Comparison of ENCODE assay signal across 26 cellular contexts in the genomic region with DNA sequence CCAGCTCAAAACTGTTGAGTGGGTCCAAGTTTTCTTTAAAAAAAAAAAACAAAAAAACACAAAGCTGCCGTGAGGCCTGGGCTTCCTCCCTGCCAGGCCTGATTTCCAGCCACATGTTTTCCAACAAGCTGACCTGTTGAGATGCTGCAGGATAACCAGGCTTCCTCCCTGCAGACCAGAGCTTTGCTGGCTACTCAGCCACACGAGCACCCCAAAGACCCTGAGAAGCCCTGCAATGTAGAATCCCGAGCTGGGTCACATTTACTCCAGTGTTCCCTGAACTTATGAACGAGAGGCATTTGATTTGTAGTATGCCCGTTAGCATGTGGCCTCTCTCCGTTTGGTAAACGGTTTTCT. TPM values are rescaled to one million over a fixed set of nuclear protein-coding genes. Genes with fewer than 3 reads are reported as not detected.
DNase-seq lines count a peak whose midpoint lies in the region; ATAC-seq, FAIRE-seq and TF ChIP-seq lines count a peak whose summit lies in the region.
"Had no signal": no experiment of that assay in that cellular context is flagged by ENCODE, and none has a peak within 500 bp of the region (broad histone marks: within the 10 kb centered on the region; RNA-seq: fewer than 3 reads in every experiment).

No MANE protein-coding gene starts in this region.

- peaks cover 33% of the 10 kb centered on the region for H3K4me1 Mint-ChIP-seq in neural crest cell
- H3K4me1 Mint-ChIP-seq in activated T-helper 1 cell treated with anti-CD3 and anti-CD28 coated beads, Interleukin-12 subunit alpha, Interleukin-12 subunit beta, Interleukin-2, Interleukin-4 antibody, amounts not matched to agents 30 ng/mL and 10 ng/mL and 1 ng/mL, durations not matched to agents 14 hours and 24 hours and 36 hours (ENCODE audit: low read depth), result no peaks in the 10 kb centered on the region

- no peaks in the 10 kb centered on the region for H3K36me3 ChIP-seq in HepG2 (replicated peaks in 1 of 2; ENCODE audit: control insufficient read depth in 1 of 2, insufficient read depth in 2 of 2, low read length in 2 of 2)
- H3K36me3 ChIP-seq in right lobe of liver, result peaks cover 0 to 4% (median 0%) of the 10 kb centered on the region in 4 donors
- no peaks in the 10 kb centered on the region for H3K36me3 ChIP-seq in H1 (ENCODE audit: control insufficient read depth in 2 of 4, insufficient read depth in 4 of 4, low read length in 3 of 4)
- H3K36me3 ChIP-seq in vagina, result no peaks in the 10 kb centered on the region
- H3K36me3 ChIP-seq: BLaER1, brain microvascular endothelial cell had no signal

- no peak overlapping the region for H3K4ac ChIP-seq in H1 (replicated peaks; ENCODE audit: insufficient read length, low read depth, low read length)

- H3K36me3 Mint-ChIP-seq in neural crest cell (ENCODE audit: low read depth), result no peaks in the 10 kb centered on the region
- no peaks in the 10 kb centered on the region for H3K36me3 Mint-ChIP-seq in activated T-helper 1 cell treated with anti-CD3 and anti-CD28 coated beads, Interleukin-12 subunit alpha, Interleukin-12 subunit beta, Interleukin-2, Interleukin-4 antibody, amounts not matched to agents 30 ng/mL and 10 ng/mL and 1 ng/mL, durations not matched to agents 14 hours and 24 hours and 36 hours (ENCODE audit: low read depth)
- H3K36me3 Mint-ChIP-seq: activated naive CD8-positive, alpha-beta T cell treated with anti-CD3 and anti-CD28 coated beads for 36 hours had no signal

- no peak overlapping the region for H2BK5ac ChIP-seq in H1 (ENCODE audit: low read depth, low read length)

- no peaks in the 10 kb centered on the region for H3K79me1 ChIP-seq in H1 (ENCODE audit: low read depth, low read length)

- H3K9me3 ChIP-seq in HepG2 (ENCODE audit: low read length) (no peaks in the 10 kb centered on the region), right lobe of liver (no peaks in the 10 kb centered on the region), H1 (ENCODE audit: insufficient read depth in 2 of 2, low read depth in 1 of 2, low read length in 1 of 2) (no peaks in the 10 kb centered on the region), vagina (no peaks in the 10 kb centered on the region)
- H3K9me3 ChIP-seq: BLaER1 had no signal

- H3K14ac ChIP-seq in H1 (ENCODE audit: insufficient read length), result no peak overlapping the region

- no peak for TF ChIP-seq CTCF in HepG2 (CRISPR knock-in tag; IDR thresholded peaks at IDR 0.05)
- no peak for TF ChIP-seq CTCF in right lobe of liver (IDR thresholded peaks at IDR 0.05)
- TF ChIP-seq CTCF in H1 (IDR thresholded peaks at IDR 0.05; ENCODE audit: control extremely low read depth in 1 of 3, insufficient read depth in 1 of 3, low read depth in 1 of 3, low read length in 3 of 3), result no peak
- TF ChIP-seq CTCF in neural crest cell (conservative IDR thresholded peaks at IDR 0.05), result no peak
- TF ChIP-seq CTCF in vagina (IDR thresholded peaks at IDR 0.05), result no peak

- H3K4me3 Mint-ChIP-seq in neural crest cell, result peak overlapping the region; percentile 19
- H3K4me3 Mint-ChIP-seq in activated T-helper 1 cell treated with anti-CD3 and anti-CD28 coated beads, Interleukin-12 subunit alpha, Interleukin-12 subunit beta, Interleukin-2, Interleukin-4 antibody, amounts not matched to agents 30 ng/mL and 10 ng/mL and 1 ng/mL, durations not matched to agents 14 hours and 24 hours and 36 hours, result no peak overlapping the region
- H3K4me3 Mint-ChIP-seq: activated CD4-positive, alpha-beta T cell treated with anti-CD3 and anti-CD28 coated beads, Interleukin-2, amount 10 ng/mL, durations not matched to agents 7 days and 5 days; activated naive CD8-positive, alpha-beta T cell treated with anti-CD3 and anti-CD28 coated beads for 36 hours had no signal

- no peaks in the 10 kb centered on the region for H3K9me3 Mint-ChIP-seq in neural crest cell
- no peaks in the 10 kb centered on the region for H3K9me3 Mint-ChIP-seq in activated T-helper 1 cell treated with anti-CD3 and anti-CD28 coated beads, Interleukin-12 subunit alpha, Interleukin-12 subunit beta, Interleukin-2, Interleukin-4 antibody, amounts not matched to agents 30 ng/mL and 10 ng/mL and 1 ng/mL, durations not matched to agents 14 hours and 24 hours and 36 hours
- H3K9me3 Mint-ChIP-seq: activated CD4-positive, alpha-beta T cell treated with anti-CD3 and anti-CD28 coated beads, Interleukin-2, amount 10 ng/mL, durations not matched to agents 7 days and 5 days; activated naive CD8-positive, alpha-beta T cell treated with anti-CD3 and anti-CD28 coated beads for 36 hours; activated T-helper 2 cell treated with anti-CD3 and anti-CD28 coated beads, Interferon-gamma antibody, Interleukin-2, Interleukin-4, amounts not matched to agents 10 μg/mL and 5 μg/mL and 100 μg/mL, durations not matched to agents 14 hours and 24 hours and 36 hours had no signal

- H4K20me1 ChIP-seq in HepG2 (ENCODE audit: insufficient read depth, low read length), result peaks cover 2% of the 10 kb centered on the region; the same call in 1 of the 2 replicates
- H4K20me1 ChIP-seq in H1 (replicated peaks in 1 of 2; ENCODE audit: control insufficient read depth in 1 of 2, insufficient read depth in 2 of 2, low read length in 2 of 2), result peaks cover 2 to 6% of the 10 kb centered on the region in 2 experiments

- 71% methylated on average over 7 of the region's 7 CpGs for WGBS in HepG2 (ENCODE audit: low lambda C conversion rate)
- WGBS in right lobe of liver (ENCODE audit: insufficient coverage, low coverage, low lambda C conversion rate, missing lambda C conversion rate), result 47% methylated on average over 5 of the region's 7 CpGs
- 85% methylated on average over 7 of the region's 7 CpGs; no CpG with 5 or more reads in 1 of the 2 experiments for WGBS in H1 (ENCODE audit: extremely low coverage in 1 of 2, insufficient coverage in 1 of 2, insufficient read length in 1 of 2, insufficient replicate concordance in 2 of 2, low coverage in 1 of 2, low lambda C conversion rate in 2 of 2, missing lambda C conversion rate in 1 of 2), 2 experiments

- H2BK12ac ChIP-seq in H1 (ENCODE audit: low read depth, low read length), result no peak overlapping the region

- peaks cover 8% of the 10 kb centered on the region for H3K79me2 ChIP-seq in HepG2 (ENCODE audit: insufficient read depth, low read length)
- no peaks in the 10 kb centered on the region for H3K79me2 ChIP-seq in H1 (ENCODE audit: control insufficient read depth in 1 of 2, insufficient read depth in 2 of 2, low read length in 2 of 2)

- TF ChIP-seq POLR2A in HepG2 (IDR thresholded peaks at IDR 0.05; ENCODE audit: insufficient read depth in 1 of 2, low read depth in 2 of 2, low read length in 2 of 2) (no peak), right lobe of liver (IDR thresholded peaks at IDR 0.05) (no peak), H1 (IDR thresholded peaks at IDR 0.05; ENCODE audit: control extremely low read depth in 1 of 2, low read depth in 2 of 2, low read length in 2 of 2) (no peak), vagina (IDR thresholded peaks at IDR 0.05) (no peak)

- no peak overlapping the region for H4K91ac ChIP-seq in H1 (replicated peaks; ENCODE audit: insufficient read length, low read length)

- H3K27me3 Mint-ChIP-seq in neural crest cell (ENCODE audit: low read depth), result peaks cover 19% of the 10 kb centered on the region
- peaks cover 34% of the 10 kb centered on the region for H3K27me3 Mint-ChIP-seq in activated T-helper 1 cell treated with anti-CD3 and anti-CD28 coated beads, Interleukin-12 subunit alpha, Interleukin-12 subunit beta, Interleukin-2, Interleukin-4 antibody, amounts not matched to agents 30 ng/mL and 10 ng/mL and 1 ng/mL, durations not matched to agents 14 hours and 24 hours and 36 hours (ENCODE audit: insufficient read depth)

- no peak overlapping the region for H3K27ac Mint-ChIP-seq in neural crest cell (ENCODE audit: unreplicated experiment)
- no peak overlapping the region for H3K27ac Mint-ChIP-seq in activated T-helper 1 cell treated with anti-CD3 and anti-CD28 coated beads, Interleukin-12 subunit alpha, Interleukin-12 subunit beta, Interleukin-2, Interleukin-4 antibody, amounts not matched to agents 30 ng/mL and 10 ng/mL and 1 ng/mL, durations not matched to agents 14 hours and 24 hours and 36 hours
- H3K27ac Mint-ChIP-seq: activated CD4-positive, alpha-beta T cell treated with anti-CD3 and anti-CD28 coated beads, Interleukin-2, amount 10 ng/mL, durations not matched to agents 7 days and 5 days; activated naive CD8-positive, alpha-beta T cell treated with anti-CD3 and anti-CD28 coated beads for 36 hours; activated T-helper 2 cell treated with anti-CD3 and anti-CD28 coated beads, Interferon-gamma antibody, Interleukin-2, Interleukin-4, amounts not matched to agents 10 μg/mL and 5 μg/mL and 100 μg/mL, durations not matched to agents 14 hours and 24 hours and 36 hours had no signal

- no peak overlapping the region for H3K56ac ChIP-seq in H1 (replicated peaks; ENCODE audit: insufficient read length, low read depth, low read length)

- peak overlapping the region; percentile 19; the same call in 1 of the 2 replicates for H2BK15ac ChIP-seq in H1 (ENCODE audit: low read length)

- H3K27me3 ChIP-seq in HepG2 (ENCODE audit: control insufficient read depth in 1 of 2, insufficient read depth in 2 of 2, low read length in 2 of 2) (peaks cover 8 to 11% of the 10 kb centered on the region in 2 experiments; a peak in 4 of 5 replicates), right lobe of liver (no peaks in the 10 kb centered on the region), H1 (replicated peaks in 1 of 4; ENCODE audit: control insufficient read depth in 3 of 4, extremely low read depth in 1 of 4, insufficient read depth in 3 of 4, low read length in 3 of 4) (peaks cover 5 to 21% (median 18%) of the 10 kb centered on the region in 4 experiments), vagina (no peaks in the 10 kb centered on the region)
- H3K27me3 ChIP-seq: brain microvascular endothelial cell had no signal

- DNase-seq in HepG2 (ENCODE audit: low spot score), result no peak
- no peak for DNase-seq in right lobe of liver
- no peak for DNase-seq in H1 (ENCODE audit: low read depth in 1 of 2, low spot score in 2 of 2)
- no peak for DNase-seq in neural crest cell (ENCODE audit: low read depth, low spot score)
- DNase-seq in vagina (ENCODE audit: extremely low spot score in 2 of 2), result no peak
- no peak for DNase-seq in activated naive CD4-positive, alpha-beta T cell (lab: John Stamatoyannopoulos, UW)
- DNase-seq in activated T-helper 1 cell treated with anti-CD3 and anti-CD28 coated beads, Interleukin-12 subunit alpha, Interleukin-12 subunit beta, Interleukin-2, Interleukin-4 antibody, amounts not matched to agents 30 ng/mL and 10 ng/mL and 1 ng/mL, durations not matched to agents 14 hours and 24 hours and 36 hours (ENCODE audit: low spot score), result no peak
- DNase-seq: ACHN; activated CD4-positive, alpha-beta T cell treated with anti-CD3 and anti-CD28 coated beads, Interleukin-2, amount 10 ng/mL, durations not matched to agents 7 days and 5 days; activated naive CD8-positive, alpha-beta T cell treated with anti-CD3 and anti-CD28 coated beads for 36 hours; brain microvascular endothelial cell; Calu3; EL; NCI-H1048; NCI-H187 treated with DMSO at 0.1 percent for 48 hours; NCI-H2227 treated with DMSO at 0.1 percent for 48 hours; NCI-H748 treated with DMSO at 0.1 percent for 48 hours; occipital lobe; SHP77; stimulated activated CD4-positive, alpha-beta T cell treated with anti-CD3 and anti-CD28 coated beads, Interleukin-12 subunit alpha, Interleukin-12 subunit beta, amount 100 ng/mL, for 4 hours had no signal

- no peak for TF ChIP-seq EP300 in HepG2 (IDR thresholded peaks at IDR 0.05; ENCODE audit: low read depth in 2 of 2, low read length in 2 of 2)
- no peak for TF ChIP-seq EP300 in HepG2 (CRISPR knock-in tag; IDR thresholded peaks at IDR 0.05; ENCODE audit: borderline replicate concordance)
- TF ChIP-seq EP300 in H1 (IDR thresholded peaks at IDR 0.05; ENCODE audit: borderline replicate concordance in 1 of 2, low read depth in 2 of 2, low read length in 2 of 2), result no peak

- no peak overlapping the region for H4K5ac ChIP-seq in H1 (ENCODE audit: insufficient read length, low read depth, low read length)

- H2BK20ac ChIP-seq in H1 (ENCODE audit: low read length), result no peak overlapping the region

- H3K9ac ChIP-seq in HepG2 (ENCODE audit: insufficient read depth, low read depth, low read length) (no peak overlapping the region), H1 (replicated peaks in 1 of 4; ENCODE audit: extremely low read depth in 1 of 4, low read depth in 3 of 4, low read length in 3 of 4) (no peak overlapping the region)
- H3K9ac ChIP-seq: BLaER1 had no signal

- POLR2A ChIA-PET in HepG2 (lab: Yijun Ruan, JAX) (no interaction called here), H1 (lab: Charles Lee; ENCODE audit: partially characterized antibody) (no interaction called here)

- no peak overlapping the region for H2BK120ac ChIP-seq in H1 (replicated peaks; ENCODE audit: low read depth, low read length)

- FAIRE-seq in HepG2 (lab: Jason Lieb, UNC) (peak; percentile 43), H1 (lab: Jason Lieb, UNC) (no peak)
- FAIRE-seq: urothelium cell line had no signal

- BruUV-seq in HepG2 (replicated peaks; lab: Mats Ljungman, UMichigan), result no TSS peak

- H3K27ac ChIP-seq in HepG2 (ENCODE audit: extremely low read length, insufficient read depth, low read length) (no peak overlapping the region), right lobe of liver (no peak overlapping the region), H1 (ENCODE audit: low read depth, low read length) (no peak overlapping the region), vagina (peak overlapping the region; percentile 95)
- H3K27ac ChIP-seq: BLaER1, brain microvascular endothelial cell had no signal

- no peak for ATAC-seq in HepG2
- no peak for ATAC-seq in right lobe of liver
- ATAC-seq in GM19455 (IDR thresholded peaks at IDR 0.05; ENCODE audit: unreplicated experiment), result no peak

- TF ChIP-seq RAD21 in HepG2 (CRISPR knock-in tag; IDR thresholded peaks at IDR 0.05) (no peak), H1 (IDR thresholded peaks at IDR 0.05 in 1 of 2, conservative IDR thresholded peaks at IDR 0.05 in 1 of 2; ENCODE audit: low read depth in 2 of 2, low read length in 2 of 2) (no peak)

- intact Hi-C loops in HepG2 (cut with micrococcal nuclease; ENCODE audit: unreplicated experiment), result loop anchor here (5.0 kb wide), 1 partner anchor 193 kb away; no protein-coding TSS in a partner anchor
- intact Hi-C loops in right lobe of liver (cut with DNase I), result no loop called here
- intact Hi-C loops in vagina (cut with DNase I), result no loop called here
- intact Hi-C loops in activated T-helper 1 cell treated with anti-CD3 and anti-CD28 coated beads, Interleukin-12 subunit alpha, Interleukin-12 subunit beta, Interleukin-2, Interleukin-4 antibody, amounts not matched to agents 30 ng/mL and 10 ng/mL and 1 ng/mL, durations not matched to agents 14 hours and 24 hours and 36 hours (cut with micrococcal nuclease), result loop anchor here (5.0 kb wide), 1 partner anchor 97 kb away; no protein-coding TSS in a partner anchor

- H3K4me1 ChIP-seq in HepG2 (ENCODE audit: insufficient read depth, low read length), result peaks cover 40% of the 10 kb centered on the region
- H3K4me1 ChIP-seq in right lobe of liver, result peaks cover 0 to 12% (median 1%) of the 10 kb centered on the region in 4 donors
- H3K4me1 ChIP-seq in H1 (replicated peaks in 1 of 4; ENCODE audit: control insufficient read depth in 3 of 4, insufficient read depth in 4 of 4, low read length in 3 of 4), result peaks cover 3 to 23% (median 9%) of the 10 kb centered on the region in 4 experiments
- H3K4me1 ChIP-seq in vagina, result peaks cover 54% of the 10 kb centered on the region

- H3K4me2 ChIP-seq in HepG2 (ENCODE audit: low read depth, low read length) (no peak overlapping the region), H1 (ENCODE audit: insufficient read depth in 1 of 2, low read depth in 2 of 2, low read length in 2 of 2) (no peak overlapping the region)

- CTCF ChIA-PET in HepG2 (lab: Yijun Ruan, JAX; ENCODE audit: low intra/inter-chr PET ratio, low total read pairs), result no interaction called here
- CTCF ChIA-PET in H1 (lab: Charles Lee; ENCODE audit: partially characterized antibody), result interaction anchor here (0.6 to 3.0 kb wide), 8 partner anchors 20 to 399 kb away, joined by 3 to 14 read pairs (median 3); no protein-coding TSS in a partner anchor

- in situ Hi-C loops in HepG2 (cut with HindIII; ENCODE audit: extremely low pct_ligation_motif_present, low pct_unique_long_range_greater_than_20kb), result no loop called here

- no peak overlapping the region for H4K8ac ChIP-seq in H1 (ENCODE audit: extremely low read depth, insufficient read depth, low read length)

- H3K23ac ChIP-seq in H1 (ENCODE audit: insufficient read length), result no peak overlapping the region

- H3K18ac ChIP-seq in H1 (ENCODE audit: extremely low read depth, low read length), result no peak overlapping the region

- H3K4me3 ChIP-seq in HepG2 (replicated peaks in 1 of 3; ENCODE audit: insufficient read depth in 1 of 3, low read depth in 2 of 3, low read length in 3 of 3) (no peak overlapping the region), right lobe of liver (no peak overlapping the region), H1 (ENCODE audit: extremely low read depth in 1 of 4, insufficient read depth in 2 of 4, low read depth in 3 of 4, low read length in 4 of 4) (no peak overlapping the region), vagina (no peak overlapping the region)
- H3K4me3 ChIP-seq: BLaER1, coronary artery had no signal

- H3K23me2 ChIP-seq in H1 (ENCODE audit: low read depth, low read length), result peaks cover 10% of the 10 kb centered on the region; the same call in 1 of the 2 replicates

- H2AFZ ChIP-seq in HepG2 (ENCODE audit: low read length), result no peak overlapping the region
- H2AFZ ChIP-seq in H1 (ENCODE audit: low read length), result no peak overlapping the region

- H2AK5ac ChIP-seq in H1 (ENCODE audit: low read depth, low read length), result 0 out of 2 replicates have a peak overlapping the region, but pooled peaks have one; percentile 88

RNA-seq across cellular contexts. Expression of gene SIRPA, which starts 3.9 kb away (rescaled TPM):
- total RNA-seq in HepG2 (2016; rRNA removed; fragmentation: Illumina TruSeq; extraction: Trizol) (13.1 and 17.6 TPM in 2 replicates), right lobe of liver (10 to 100 TPM; 26.8 to 42.7 (median 34.8) TPM), neural crest cell (10.2 and 10.7 TPM in 2 replicates), vagina (52.3 TPM)
- 7.1 and 7.6 TPM in 2 replicates for total RNA-seq in HepG2 (2016; cell fraction: cytosol; rRNA removed; fragmentation: Illumina TruSeq; extraction: Trizol; ENCODE audit: low read depth)
- total RNA-seq in HepG2 (2016; cell fraction: insoluble cytoplasmic fraction; rRNA removed; fragmentation: Illumina TruSeq; extraction: Trizol), result 12.0 and 17.3 TPM in 2 replicates
- 23.3 and 25.2 TPM in 2 replicates for total RNA-seq in HepG2 (2016; cell fraction: membrane; rRNA removed; fragmentation: Illumina TruSeq; extraction: Trizol)
- 17.5 and 21.7 TPM in 2 replicates for total RNA-seq in HepG2 (2016; cell fraction: nucleus; rRNA removed; fragmentation: Illumina TruSeq; extraction: Trizol)
- polyA plus RNA-seq in HepG2 (2011; rRNA removed) (6.8 and 7.2 TPM in 2 replicates), H1 (2011; rRNA removed) (3.9 and 5.7 TPM in 2 replicates)
- polyA plus RNA-seq in HepG2 (2011; cell fraction: cytosol; rRNA removed), result 5.4 and 6.5 TPM in 2 replicates
- polyA plus RNA-seq in HepG2 (2011; cell fraction: nucleus; rRNA removed), result 9.1 and 9.3 TPM in 2 replicates
- polyA plus RNA-seq in HepG2 (2012), result 2.7 and 4.8 TPM in 2 replicates
- 20.1 and 21.9 TPM in 2 replicates for polyA plus RNA-seq in HepG2 (2016; cell fraction: cytosol; fragmentation: Illumina TruSeq; extraction: Trizol; ENCODE audit: low read depth)
- polyA plus RNA-seq in HepG2 (2016; cell fraction: insoluble cytoplasmic fraction; fragmentation: Illumina TruSeq; extraction: Trizol; ENCODE audit: low read depth), result 23.3 and 30.2 TPM in 2 replicates
- polyA plus RNA-seq in HepG2 (2016; cell fraction: membrane; fragmentation: Illumina TruSeq; extraction: Trizol; ENCODE audit: low read depth), result 44.9 and 45.6 TPM in 2 replicates
- 53.5 and 55.1 TPM in 2 replicates for polyA plus RNA-seq in HepG2 (2016; cell fraction: nucleus; fragmentation: Illumina TruSeq; extraction: Trizol; ENCODE audit: insufficient read depth, low read depth)
- polyA minus RNA-seq in HepG2 (2011; rRNA and poly(A)+ RNA removed; ENCODE audit: low replicate concordance), result 0.05 and 6.2 TPM in 2 replicates
- polyA minus RNA-seq in HepG2 (2011; cell fraction: cytosol; rRNA and poly(A)+ RNA removed), result 2.5 and 3.8 TPM in 2 replicates
- 2.4 and 2.6 TPM in 2 replicates for polyA minus RNA-seq in HepG2 (2011; cell fraction: nucleus; rRNA and poly(A)+ RNA removed)
- total RNA-seq in H1 (2021; fragmentation: NEBNext Ultra II Directional; extraction: Animal tissue kit (Norgen Biotek cat#: 25700)), result 4.3 and 4.4 TPM in 2 replicates
- polyA plus RNA-seq in H1 (2011; cell fraction: cytosol; rRNA removed), result 3.2 TPM
- polyA plus RNA-seq in H1 (2011; cell fraction: nucleus; rRNA removed), result 6.7 TPM
- 4.9 to 6.1 TPM (median 5.2 TPM) in 4 replicates for polyA plus RNA-seq in H1 (2012, experiment 1 of 2)
- polyA plus RNA-seq in H1 (2012, experiment 2 of 2), result 4.8 TPM
- 2.9 TPM for polyA plus RNA-seq in H1 (2013, experiment 1 of 2)
- polyA plus RNA-seq in H1 (2013, experiment 2 of 2), result 3.1 TPM
- 3.2 and 3.4 TPM in 2 replicates for polyA minus RNA-seq in H1 (2011; rRNA and poly(A)+ RNA removed)
- 3.3 TPM for polyA minus RNA-seq in H1 (2011; cell fraction: cytosol; rRNA and poly(A)+ RNA removed)
- 3.0 TPM for polyA minus RNA-seq in H1 (2011; cell fraction: nucleus; rRNA and poly(A)+ RNA removed)
- total RNA-seq in activated T-helper 1 cell treated with anti-CD3 and anti-CD28 coated beads, Interleukin-12 subunit alpha, Interleukin-12 subunit beta, Interleukin-2, Interleukin-4 antibody, amounts not matched to agents 30 ng/mL and 10 ng/mL and 1 ng/mL, durations not matched to agents 14 hours and 24 hours and 36 hours, result not detected in 2 replicates
- total RNA-seq: activated CD4-positive, alpha-beta T cell treated with anti-CD3 and anti-CD28 coated beads, Interleukin-2, amount 10 ng/mL, durations not matched to agents 7 days and 5 days; activated T-helper 2 cell treated with anti-CD3 and anti-CD28 coated beads, Interferon-gamma antibody, Interleukin-2, Interleukin-4, amounts not matched to agents 10 μg/mL and 5 μg/mL and 100 μg/mL, durations not matched to agents 14 hours and 24 hours and 36 hours; T-helper 1 cell treated with Interleukin-12 subunit alpha and Interleukin-12 subunit beta and Interleukin-4 antibody, amounts not matched to agents 30 ng/mL and 1 ng/mL, for 36 hours had no signal

Comparison
In these comparisons a context has a peak if more than half of its experiments do, and no peak if none do; other contexts are left out.
1. intact Hi-C loops: an anchor here in HepG2 (5.0 kb wide) and activated T-helper 1 cell treated with anti-CD3 and anti-CD28 coated beads, Interleukin-12 subunit alpha, Interleukin-12 subunit beta, Interleukin-2, Interleukin-4 antibody, amounts not matched to agents 30 ng/mL and 10 ng/mL and 1 ng/mL, durations not matched to agents 14 hours and 24 hours and 36 hours (5.0 kb wide); none called in right lobe of liver and vagina.